ENCODE assay signal across 14 cellular contexts in genomic region chr12:77072833-77073495, GRCh38. TPM values are rescaled to one million over a fixed set of nuclear protein-coding genes. Genes with fewer than 3 reads are reported as not detected.
"Had no signal": no experiment of that assay in that cellular context is flagged by ENCODE, and none has a peak within 500 bp of the region (broad histone marks: within the 10 kb centered on the region; RNA-seq: fewer than 3 reads in every experiment).

No MANE protein-coding gene starts in this region.

- ATAC-seq: activated CD4-positive, alpha-beta T cell treated with anti-CD3 and anti-CD28 coated beads for 36 hours; effector memory CD8-positive, alpha-beta T cell; foreskin keratinocyte; lower lobe of right lung; naive thymus-derived CD8-positive, alpha-beta T cell; WTC11 had no signal

- H3K36me3 ChIP-seq: adrenal gland, esophagus squamous epithelium, lower lobe of right lung, neutrophil had no signal

- H3K9me3 ChIP-seq: adrenal gland, esophagus squamous epithelium, lower lobe of right lung, neutrophil had no signal

- H3K27ac ChIP-seq: adrenal gland, esophagus squamous epithelium, foreskin keratinocyte, lower lobe of right lung, neutrophil had no signal

- H3K4me1 ChIP-seq: adrenal gland, esophagus squamous epithelium, foreskin keratinocyte, lower lobe of right lung had no signal

- H3K27me3 ChIP-seq: adrenal gland, esophagus squamous epithelium, foreskin keratinocyte had no signal

- H3K4me3 ChIP-seq: adrenal gland, esophagus squamous epithelium, lower lobe of right lung had no signal

- DNase-seq: activated CD4-positive, alpha-beta T cell treated with anti-CD3 and anti-CD28 coated beads for 36 hours; activated CD4-positive, alpha-beta T cell treated with anti-CD3 and anti-CD28 coated beads, Interleukin-2, amount 50 U/mL, for 48 hours; activated gamma-delta T cell treated with Interleukin-2 at 50 U/mL for 16 hours; adrenal gland; effector memory CD8-positive, alpha-beta T cell; esophagus squamous epithelium; foreskin keratinocyte; glutamatergic neuron; hippocampal formation; lower lobe of right lung; naive thymus-derived CD8-positive, alpha-beta T cell; stimulated activated CD4-positive, alpha-beta T cell treated with anti-CD3 and anti-CD28 coated beads, Interleukin-2, amount 100 ng/mL, for 24 hours had no signal

RNA-seq across cellular contexts. Expression of gene E2F7, which starts 7.6 kb away (rescaled TPM):
- total RNA-seq: naive thymus-derived CD8-positive, alpha-beta T cell had no signal
